Comparison of ENCODE assay signal across 8 cellular contexts in the genomic region with DNA sequence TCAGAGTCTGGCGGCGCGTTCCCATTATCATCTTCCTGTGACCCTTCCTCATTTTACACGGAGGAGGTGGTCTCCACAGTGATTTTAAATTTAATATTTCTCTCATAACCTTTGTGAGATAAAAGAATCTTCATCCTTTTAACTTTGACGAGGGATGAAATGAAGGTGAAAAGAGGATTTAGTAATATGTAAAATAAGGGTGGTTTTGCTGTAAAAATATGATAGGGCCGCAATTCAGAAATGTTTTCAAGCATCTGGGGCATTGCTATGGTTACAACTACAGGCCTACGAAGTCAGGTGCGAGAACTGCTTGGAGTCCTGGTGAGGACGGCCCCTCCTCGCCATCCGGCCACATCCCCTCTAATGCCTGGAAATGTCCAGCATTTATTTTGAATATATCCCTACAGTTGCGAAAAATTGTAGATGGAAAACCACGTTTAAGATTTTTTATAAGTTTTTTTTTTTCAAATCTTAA. TPM values are rescaled to one million over a fixed set of nuclear protein-coding genes. Genes with fewer than 3 reads are reported as not detected.
A peak's percentile ranks its signal among the peaks of the same experiment; 100 is the strongest.
DNase-seq lines count a peak whose midpoint lies in the region; ATAC-seq, FAIRE-seq and TF ChIP-seq lines count a peak whose summit lies in the region.

No MANE protein-coding gene starts in this region.

- ATAC-seq in GM18861 (IDR thresholded peaks at IDR 0.05; ENCODE audit: unreplicated experiment) = no peak

- H3K4me3 ChIP-seq in AG10803 (ENCODE audit: low read length) (peak overlapping the region; percentile 67), stomach smooth muscle (ENCODE audit: low read length in 2 of 2) (peak overlapping the region; percentile 67 to 99)

- H3K9me3 Mint-ChIP-seq in HFFc6 = no peaks in the 10 kb centered on the region

- H3K9me3 ChIP-seq in stomach smooth muscle (ENCODE audit: control insufficient read depth in 2 of 2, low read length in 2 of 2) = no peaks in the 10 kb centered on the region

- no peak; the same call in 1 of the 2 replicates for TF ChIP-seq CTCF in AG10803 (conservative IDR thresholded peaks at IDR 0.05; ENCODE audit: low read length)
- no peak for TF ChIP-seq CTCF in HFFc6 (IDR thresholded peaks at IDR 0.05)

- H3K27ac Mint-ChIP-seq in HFFc6 = peak overlapping the region; percentile 90

- DNase-seq in AG10803 (ENCODE audit: low read depth) = peak; percentile 26
- no peak for DNase-seq in HFFc6
- peak; percentile 33 for DNase-seq in amniotic epithelial cell (ENCODE audit: low read depth)
- DNase-seq in NCI-H2029 (lab: John Stamatoyannopoulos, UW) = no peak
- no peak for DNase-seq in NCI-H526 treated with DMSO at 0.1 percent for 48 hours (lab: John Stamatoyannopoulos, UW)

- H3K36me3 ChIP-seq in stomach smooth muscle (ENCODE audit: control insufficient read depth in 2 of 2, insufficient read depth in 2 of 2, low read length in 2 of 2) = no peaks in the 10 kb centered on the region

- peak overlapping the region; percentile 79 for H3K27ac ChIP-seq in stomach smooth muscle (ENCODE audit: low read length)

- no peaks in the 10 kb centered on the region for H3K27me3 ChIP-seq in stomach smooth muscle (ENCODE audit: control insufficient read depth in 1 of 2, insufficient read depth in 2 of 2, low read length in 2 of 2)

- H3K36me3 Mint-ChIP-seq in HFFc6 (ENCODE audit: low read depth) = peaks cover 4% of the 10 kb centered on the region; the same call in 1 of the 2 replicates

- no peaks in the 10 kb centered on the region for H3K27me3 Mint-ChIP-seq in HFFc6 (ENCODE audit: insufficient read depth)

- H3K9ac ChIP-seq in stomach smooth muscle (ENCODE audit: low read length in 2 of 2) = peak overlapping the region; percentile 77 to 81

- peaks cover 25% of the 10 kb centered on the region for H3K4me1 Mint-ChIP-seq in HFFc6 (ENCODE audit: low read depth)

- FAIRE-seq in islet of Langerhans (lab: Jason Lieb, UNC) = peak; percentile 24

- H3K4me1 ChIP-seq in stomach smooth muscle (ENCODE audit: control insufficient read depth, insufficient read depth, low read length) = peaks cover 7% of the 10 kb centered on the region

- H3K4me3 Mint-ChIP-seq in HFFc6 = peak overlapping the region; percentile 94

RNA-seq across cellular contexts. Expression of a gene that starts 0.4 kb away (rescaled TPM):
- 10 to 100 TPM in 3 of 6 experiments, 1 to 10 TPM in 3; 9.0 to 11.5 (median 10.0) TPM for total RNA-seq in HFFc6 (2021; fragmentation: NEBNext Ultra II Directional; extraction: Animal tissue kit (Norgen Biotek cat#: 25700))

RNA-seq across cellular contexts. Expression of a gene that starts 53.4 kb away (rescaled TPM):
- total RNA-seq in HFFc6 (2021; fragmentation: NEBNext Ultra II Directional; extraction: Animal tissue kit (Norgen Biotek cat#: 25700)) = 10 to 100 TPM; 23.3 to 27.9 (median 24.8) TPM

RNA-seq across cellular contexts. Expression of a gene that starts 58.8 kb away (rescaled TPM):
- total RNA-seq in HFFc6 (2021; fragmentation: NEBNext Ultra II Directional; extraction: Animal tissue kit (Norgen Biotek cat#: 25700)) = 1 to 10 TPM in 4 of 6 experiments, under 1 TPM in 2; 0.71 to 1.3 (median 1.0) TPM

Comparison
In these comparisons a context has a peak if more than half of its experiments do, and no peak if none do; other contexts are left out.
1. DNase-seq: peak in AG10803 (single experiment) and amniotic epithelial cell (single experiment); none in HFFc6 (single experiment), NCI-H2029 (single experiment) and NCI-H526 treated with DMSO at 0.1 percent for 48 hours (single experiment).